Comparison of ENCODE assay signal across 8 cellular contexts in genomic region chr10:127977368-127978009, GRCh38.
DNase-seq lines count a peak whose midpoint lies in the region; ATAC-seq and TF ChIP-seq lines count a peak whose summit lies in the region.

No MANE protein-coding gene starts in this region.

- peak overlapping the region; percentile 72 for H3K27ac ChIP-seq in upper lobe of right lung

- peak; percentile 24 for DNase-seq in activated T-cell treated with anti-CD3 and anti-CD28 coated beads, Interleukin-2, amount 50 U/mL, for 24 hours
- no peak for DNase-seq in activated T-cell treated with anti-CD3 and anti-CD28 coated beads, Interleukin-2, amount 50 U/mL, for 4 hours
- DNase-seq in endothelial cell (ENCODE audit: low spot score) (peak; percentile 45), mucosa of gallbladder (ENCODE audit: low spot score) (peak; percentile 44), upper lobe of right lung (peak; percentile 80), NCI-H446 (lab: John Stamatoyannopoulos, UW) (no peak)

- TF ChIP-seq CTCF in endothelial cell (IDR thresholded peaks at IDR 0.05; ENCODE audit: unreplicated experiment) = no peak
- no peak for TF ChIP-seq CTCF in upper lobe of right lung (IDR thresholded peaks at IDR 0.05)

- H3K36me3 Mint-ChIP-seq in activated T-cell treated with anti-CD3 and anti-CD28 coated beads, Interleukin-2, amount 50 U/mL, for 24 hours (ENCODE audit: low read depth) = no peaks in the 10 kb centered on the region
- no peaks in the 10 kb centered on the region for H3K36me3 Mint-ChIP-seq in activated T-cell treated with anti-CD3 and anti-CD28 coated beads, Interleukin-2, amount 50 U/mL, for 4 hours (ENCODE audit: insufficient read depth)
- H3K36me3 Mint-ChIP-seq in endothelial cell (ENCODE audit: low read depth, unreplicated experiment) = peaks cover 15% of the 10 kb centered on the region

- intact Hi-C loops in upper lobe of right lung (cut with DNase I) = no loop called here

- H3K27me3 ChIP-seq in upper lobe of right lung = no peaks in the 10 kb centered on the region

- H3K4me1 ChIP-seq in upper lobe of right lung = peaks cover 46% of the 10 kb centered on the region

- no peak overlapping the region for H3K27ac Mint-ChIP-seq in activated T-cell treated with anti-CD3 and anti-CD28 coated beads, Interleukin-2, amount 50 U/mL, for 24 hours
- H3K27ac Mint-ChIP-seq in endothelial cell (ENCODE audit: unreplicated experiment) = peak overlapping the region; percentile 68

- no peaks in the 10 kb centered on the region for H3K36me3 ChIP-seq in upper lobe of right lung

- H3K9me3 ChIP-seq in upper lobe of right lung = no peaks in the 10 kb centered on the region

- H3K4me3 Mint-ChIP-seq in activated T-cell treated with anti-CD3 and anti-CD28 coated beads, Interleukin-2, amount 50 U/mL, for 24 hours = no peak overlapping the region
- no peak overlapping the region for H3K4me3 Mint-ChIP-seq in activated T-cell treated with anti-CD3 and anti-CD28 coated beads, Interleukin-2, amount 50 U/mL, for 4 hours
- no peak overlapping the region for H3K4me3 Mint-ChIP-seq in endothelial cell (ENCODE audit: unreplicated experiment)

- no peak for ATAC-seq in activated T-cell treated with anti-CD3 and anti-CD28 coated beads, Interleukin-2, amount 50 U/mL, for 4 hours
- ATAC-seq in upper lobe of right lung = peak; percentile 93
- no peak for ATAC-seq in HG03354 (IDR thresholded peaks at IDR 0.05; ENCODE audit: poor library complexity, severe bottlenecking, unreplicated experiment)
- ATAC-seq in HG03378 (IDR thresholded peaks at IDR 0.05; ENCODE audit: unreplicated experiment) = no peak

- H3K4me1 Mint-ChIP-seq in activated T-cell treated with anti-CD3 and anti-CD28 coated beads, Interleukin-2, amount 50 U/mL, for 24 hours (ENCODE audit: low read depth) = peaks cover 6% of the 10 kb centered on the region
- peaks cover 5% of the 10 kb centered on the region for H3K4me1 Mint-ChIP-seq in activated T-cell treated with anti-CD3 and anti-CD28 coated beads, Interleukin-2, amount 50 U/mL, for 4 hours (ENCODE audit: low read depth)
- H3K4me1 Mint-ChIP-seq in endothelial cell (ENCODE audit: unreplicated experiment) = peaks cover 71% of the 10 kb centered on the region

- peaks cover 10% of the 10 kb centered on the region for H3K9me3 Mint-ChIP-seq in activated T-cell treated with anti-CD3 and anti-CD28 coated beads, Interleukin-2, amount 50 U/mL, for 24 hours
- peaks cover 7% of the 10 kb centered on the region for H3K9me3 Mint-ChIP-seq in activated T-cell treated with anti-CD3 and anti-CD28 coated beads, Interleukin-2, amount 50 U/mL, for 4 hours
- no peaks in the 10 kb centered on the region for H3K9me3 Mint-ChIP-seq in endothelial cell (ENCODE audit: unreplicated experiment)

- H3K27me3 Mint-ChIP-seq in activated T-cell treated with anti-CD3 and anti-CD28 coated beads, Interleukin-2, amount 50 U/mL, for 24 hours = peaks cover 45% of the 10 kb centered on the region
- peaks cover 13% of the 10 kb centered on the region for H3K27me3 Mint-ChIP-seq in activated T-cell treated with anti-CD3 and anti-CD28 coated beads, Interleukin-2, amount 50 U/mL, for 4 hours (ENCODE audit: low read depth)
- H3K27me3 Mint-ChIP-seq in endothelial cell (ENCODE audit: unreplicated experiment) = no peaks in the 10 kb centered on the region

- peak overlapping the region; percentile 22 for H3K4me3 ChIP-seq in upper lobe of right lung

Comparison
In these comparisons a context has a peak if more than half of its experiments do, and no peak if none do; other contexts are left out.
1. DNase-seq: peak in activated T-cell treated with anti-CD3 and anti-CD28 coated beads, Interleukin-2, amount 50 U/mL, for 24 hours (single experiment), endothelial cell (single experiment), mucosa of gallbladder (single experiment) and upper lobe of right lung (single experiment); none in activated T-cell treated with anti-CD3 and anti-CD28 coated beads, Interleukin-2, amount 50 U/mL, for 4 hours (single experiment) and NCI-H446 (0 of 2).